26 cellular contexts compared by ENCODE assay signal in the genomic region with DNA sequence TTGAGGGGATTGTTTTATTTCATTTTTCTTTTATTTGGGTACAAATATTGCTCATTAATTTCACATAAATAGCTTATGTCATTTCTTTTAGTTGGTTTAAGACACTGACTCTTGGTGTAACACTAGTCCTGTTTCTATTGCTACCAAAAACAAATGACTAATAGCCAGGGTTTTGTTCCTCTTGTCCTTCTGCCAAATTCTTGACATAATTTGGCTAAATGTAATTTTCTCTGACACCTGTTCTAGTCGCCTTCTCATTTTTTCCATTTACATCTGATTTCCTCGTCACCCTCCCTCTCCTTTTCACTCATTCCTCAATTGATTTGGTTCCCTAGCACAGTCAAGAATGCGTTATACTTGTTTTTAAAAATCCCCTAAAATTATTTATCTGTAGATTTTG.
"Had no signal": no experiment of that assay in that cellular context is flagged by ENCODE, and none has a peak within 500 bp of the region (broad histone marks: within the 10 kb centered on the region; RNA-seq: fewer than 3 reads in every experiment).

No MANE protein-coding gene starts in this region.

- DNase-seq: activated CD4-positive, alpha-beta T cell treated with anti-CD3 and anti-CD28 coated beads for 4 hours; activated CD4-positive, alpha-beta T cell treated with anti-CD3 and anti-CD28 coated beads, Interleukin-2, amount 50 U/mL, for 48 hours; activated CD4-positive, CD25-positive, alpha-beta regulatory T cell; activated CD8-positive, alpha-beta memory T cell treated with anti-CD3 and anti-CD28 coated beads for 24 hours; activated effector memory CD4-positive, alpha-beta T cell treated with Interleukin-2 at 50 U/mL for 16 hours; activated naive CD4-positive, alpha-beta T cell treated with Interleukin-2 at 50 U/mL for 16 hours; activated naive CD8-positive, alpha-beta T cell treated with anti-CD3 and anti-CD28 coated beads, Interleukin-2, amount 10 ng/mL, durations not matched to agents 7 days and 5 days; amniotic stem cell; central memory CD4-positive, alpha-beta T cell; dermis blood vessel endothelial cell; effector CD4-positive, alpha-beta T cell; esophagus squamous epithelium; foreskin melanocyte; heart right ventricle; left lung; lower lobe of right lung; mesendoderm; right lobe of liver; stimulated activated CD4-positive, alpha-beta T cell treated with anti-CD3 and anti-CD28 coated beads, Interleukin-4, amount 100 ng/mL, for 24 hours; T-helper 1 cell had no signal

- H3K27me3 ChIP-seq: breast epithelium, esophagus squamous epithelium, heart right ventricle, left lung, neutrophil, right lobe of liver had no signal

- H3K4me1 ChIP-seq: breast epithelium, esophagus squamous epithelium, heart right ventricle, left lung, lower lobe of right lung, right lobe of liver had no signal

- H3K36me3 ChIP-seq: breast epithelium, esophagus squamous epithelium, heart right ventricle, left lung, lower lobe of right lung, neutrophil, right lobe of liver, thoracic aorta had no signal

- H3K4me3 ChIP-seq: breast epithelium, esophagus squamous epithelium, heart right ventricle, left lung, lower lobe of right lung, right lobe of liver, skin epidermis, thoracic aorta had no signal

- H3K27ac ChIP-seq: breast epithelium, epithelial cell of prostate, esophagus squamous epithelium, heart right ventricle, left lung, lower lobe of right lung, neutrophil, right lobe of liver, skin epidermis, thoracic aorta had no signal

- ATAC-seq: heart right ventricle; left lung; lower lobe of right lung; right lobe of liver; stimulated activated effector memory CD8-positive, alpha-beta T cell treated with anti-CD3 and anti-CD28 coated beads, Interleukin-12 subunit alpha, Interleukin-12 subunit beta, amount 100 ng/mL, for 72 hours had no signal

- H3K9me3 ChIP-seq: breast epithelium, esophagus squamous epithelium, heart right ventricle, lower lobe of right lung, neutrophil, right lobe of liver, thoracic aorta had no signal
